Comparison of ENCODE assay signal across 7 cellular contexts in genomic region chr4:83768146-83768545, GRCh38.
"Had no signal": no experiment of that assay in that cellular context is flagged by ENCODE, and none has a peak within 500 bp of the region (broad histone marks: within the 10 kb centered on the region; RNA-seq: fewer than 3 reads in every experiment).

No MANE protein-coding gene starts in this region.

- DNase-seq: GDM1, GF-D8 had no signal

- ATAC-seq: GM12878 had no signal

- H3K4me3 ChIP-seq: GM12878 had no signal

- FAIRE-seq: GM12878, GM12891, GM12892, GM18507, GM19239 had no signal
